ENCODE assay signal across 24 cellular contexts in genomic region chr3:112810561-112810960, GRCh38. TPM values are rescaled to one million over a fixed set of nuclear protein-coding genes. Genes with fewer than 3 reads are reported as not detected.
"Had no signal": no experiment of that assay in that cellular context is flagged by ENCODE, and none has a peak within 500 bp of the region (broad histone marks: within the 10 kb centered on the region; RNA-seq: fewer than 3 reads in every experiment).

No MANE protein-coding gene starts in this region.

- H3K27ac ChIP-seq: neutrophil, parathyroid adenoma, upper lobe of right lung had no signal

- H3K4me3 Mint-ChIP-seq: activated CD4-positive, alpha-beta T cell treated with anti-CD3 and anti-CD28 coated beads for 36 hours; activated naive CD8-positive, alpha-beta T cell treated with anti-CD3 and anti-CD28 coated beads, Interleukin-2, amount 10 ng/mL, durations not matched to agents 7 days and 5 days; brain; naive thymus-derived CD4-positive, alpha-beta T cell; T-helper 2 cell treated with Interferon-gamma antibody and Interleukin-4, amounts not matched to agents 5 μg/mL and 100 μg/mL, for 36 hours; WTC11 had no signal

- H3K36me3 ChIP-seq: neutrophil, upper lobe of right lung had no signal

- H3K36me3 Mint-ChIP-seq: brain; naive thymus-derived CD4-positive, alpha-beta T cell; WTC11 had no signal

- ATAC-seq: activated CD4-positive, alpha-beta T cell treated with anti-CD3 and anti-CD28 coated beads for 36 hours; left lobe of liver; naive thymus-derived CD4-positive, alpha-beta T cell; stimulated activated naive CD8-positive, alpha-beta T cell treated with anti-CD3 and anti-CD28 coated beads, Interleukin-15, Interleukin-2, amounts not matched to agents 100 U/mL and 50 U/mL, for 24 hours; WTC11 had no signal

- DNase-seq: activated CD4-positive, alpha-beta T cell treated with anti-CD3 and anti-CD28 coated beads for 36 hours; activated CD4-positive, alpha-beta T cell treated with anti-CD3 and anti-CD28 coated beads, Interleukin-2, amount 50 U/mL, for 48 hours; activated naive CD4-positive, alpha-beta T cell treated with Interleukin-2 at 50 U/mL for 16 hours; activated naive CD8-positive, alpha-beta T cell treated with anti-CD3 and anti-CD28 coated beads, Interleukin-2, amount 10 ng/mL, durations not matched to agents 7 days and 5 days; anterior cingulate cortex; foreskin melanocyte; glutamatergic neuron; kidney; mammary epithelial cell; naive thymus-derived CD4-positive, alpha-beta T cell; stimulated activated CD4-positive, alpha-beta T cell treated with anti-CD3 and anti-CD28 coated beads, Interleukin-2, amount 100 ng/mL, for 24 hours; stimulated activated naive CD8-positive, alpha-beta T cell treated with anti-CD3 and anti-CD28 coated beads, Interleukin-15, Interleukin-2, amounts not matched to agents 100 U/mL and 50 U/mL, for 24 hours; upper lobe of right lung had no signal

- H3K27me3 ChIP-seq: neutrophil, upper lobe of right lung had no signal

- H3K4me3 ChIP-seq: coronary artery, upper lobe of right lung had no signal

- H3K9me3 ChIP-seq: neutrophil, upper lobe of right lung had no signal

- H3K27me3 Mint-ChIP-seq: activated CD4-positive, alpha-beta T cell treated with anti-CD3 and anti-CD28 coated beads for 36 hours had no signal

- H3K9me3 Mint-ChIP-seq: activated naive CD8-positive, alpha-beta T cell treated with anti-CD3 and anti-CD28 coated beads, Interleukin-2, amount 10 ng/mL, durations not matched to agents 7 days and 5 days; naive thymus-derived CD4-positive, alpha-beta T cell; T-helper 2 cell treated with Interferon-gamma antibody and Interleukin-4, amounts not matched to agents 5 μg/mL and 100 μg/mL, for 36 hours; WTC11 had no signal

- H3K27ac Mint-ChIP-seq: activated CD4-positive, alpha-beta T cell treated with anti-CD3 and anti-CD28 coated beads for 36 hours; activated naive CD8-positive, alpha-beta T cell treated with anti-CD3 and anti-CD28 coated beads, Interleukin-2, amount 10 ng/mL, durations not matched to agents 7 days and 5 days; naive thymus-derived CD4-positive, alpha-beta T cell; T-helper 2 cell treated with Interferon-gamma antibody and Interleukin-4, amounts not matched to agents 5 μg/mL and 100 μg/mL, for 36 hours; WTC11 had no signal

RNA-seq across cellular contexts. Expression of gene CD200R1L, which starts 36.1 kb away (rescaled TPM):
- total RNA-seq: activated CD4-positive, alpha-beta T cell treated with anti-CD3 and anti-CD28 coated beads for 36 hours; activated naive CD8-positive, alpha-beta T cell treated with anti-CD3 and anti-CD28 coated beads, Interleukin-2, amount 10 ng/mL, durations not matched to agents 7 days and 5 days; epithelial cell of proximal tubule; kidney; left lobe of liver; mammary epithelial cell; mononuclear cell; naive thymus-derived CD4-positive, alpha-beta T cell; SK-MEL-5; temporal lobe; upper lobe of right lung; WTC11 had no signal
- polyA plus RNA-seq: mammary epithelial cell; naive thymus-derived CD4-positive, alpha-beta T cell had no signal
